ENCODE assay signal across 8 cellular contexts in the genomic region with DNA sequence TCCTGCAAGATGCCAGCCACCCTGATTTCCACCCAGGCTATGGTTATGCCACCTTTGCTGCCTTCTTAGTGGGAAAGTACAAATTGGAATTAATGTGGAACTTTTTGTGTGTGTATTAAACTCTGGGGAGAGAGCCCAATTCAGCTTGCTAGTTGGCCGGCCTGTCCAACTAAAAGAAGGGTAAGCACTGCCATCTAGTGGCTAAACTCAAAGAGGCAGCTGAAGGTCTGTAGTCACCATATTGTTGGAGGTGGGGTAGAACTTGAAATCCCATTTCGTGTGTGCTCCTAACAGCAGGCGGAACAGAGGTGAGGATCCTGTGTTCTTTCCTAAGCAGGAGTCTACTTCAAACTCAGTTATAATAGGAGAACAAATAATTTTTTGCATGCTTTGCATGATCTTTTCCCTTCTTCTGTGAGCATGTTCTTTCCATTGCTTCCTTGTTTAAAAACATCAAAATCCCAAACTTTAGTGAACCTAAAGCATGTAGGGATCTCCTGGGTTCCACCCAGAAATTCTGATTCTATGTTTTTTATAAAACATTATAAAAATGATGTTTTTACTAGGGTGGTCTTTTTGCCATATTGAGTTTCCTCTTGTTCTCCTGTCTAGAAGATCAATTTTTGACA.
DNase-seq lines count a peak whose midpoint lies in the region; ATAC-seq and TF ChIP-seq lines count a peak whose summit lies in the region.

No MANE protein-coding gene starts in this region.

- peak; percentile 88 for TF ChIP-seq CTCF in lower lobe of right lung (IDR thresholded peaks at IDR 0.05)

- peaks cover 9% of the 10 kb centered on the region for H3K4me1 ChIP-seq in lower lobe of right lung

- H3K27ac ChIP-seq in lower lobe of right lung = no peak overlapping the region

- H3K4me3 ChIP-seq in lower lobe of right lung = no peak overlapping the region

- peak; percentile 36 for ATAC-seq in HG03378 (IDR thresholded peaks at IDR 0.05; ENCODE audit: unreplicated experiment)
- ATAC-seq in lower lobe of right lung = peak; percentile 79 to 81
- no peak for ATAC-seq in GM18907 (IDR thresholded peaks at IDR 0.05; ENCODE audit: unreplicated experiment)

- H3K27me3 ChIP-seq in lower lobe of right lung (ENCODE audit: low read depth) = no peaks in the 10 kb centered on the region

- H3K9me3 ChIP-seq in lower lobe of right lung = no peaks in the 10 kb centered on the region

- peak; percentile 59 for DNase-seq in DMS53 treated with DMSO at 0.1 percent for 48 hours (lab: John Stamatoyannopoulos, UW; ENCODE audit: unreplicated experiment)
- peak; percentile 66 for DNase-seq in NCI-H748 (lab: John Stamatoyannopoulos, UW; ENCODE audit: unreplicated experiment)
- DNase-seq in activated CD4-positive, alpha-beta T cell treated with anti-CD3 and anti-CD28 coated beads, Interleukin-2, amount 50 U/mL, for 48 hours = peak; percentile 70 to 78
- peak; percentile 58 to 73 for DNase-seq in dermis microvascular lymphatic vessel endothelial cell (ENCODE audit: low read depth in 2 of 2)
- DNase-seq in lower lobe of right lung = no peak
- peak; percentile 15 for DNase-seq in stimulated activated CD8-positive, alpha-beta memory T cell treated with anti-CD3 and anti-CD28 coated beads, Interleukin-15, amount 100 ng/mL, for 24 hours (ENCODE audit: low read depth)

- intact Hi-C loops in lower lobe of right lung (cut with DNase I) = loop anchor here (10.0 kb wide), 1 partner anchor 277 kb away; no protein-coding TSS in a partner anchor

- peaks cover 64% of the 10 kb centered on the region for H3K36me3 ChIP-seq in lower lobe of right lung
